ENCODE assay signal across 8 cellular contexts in the genomic region with DNA sequence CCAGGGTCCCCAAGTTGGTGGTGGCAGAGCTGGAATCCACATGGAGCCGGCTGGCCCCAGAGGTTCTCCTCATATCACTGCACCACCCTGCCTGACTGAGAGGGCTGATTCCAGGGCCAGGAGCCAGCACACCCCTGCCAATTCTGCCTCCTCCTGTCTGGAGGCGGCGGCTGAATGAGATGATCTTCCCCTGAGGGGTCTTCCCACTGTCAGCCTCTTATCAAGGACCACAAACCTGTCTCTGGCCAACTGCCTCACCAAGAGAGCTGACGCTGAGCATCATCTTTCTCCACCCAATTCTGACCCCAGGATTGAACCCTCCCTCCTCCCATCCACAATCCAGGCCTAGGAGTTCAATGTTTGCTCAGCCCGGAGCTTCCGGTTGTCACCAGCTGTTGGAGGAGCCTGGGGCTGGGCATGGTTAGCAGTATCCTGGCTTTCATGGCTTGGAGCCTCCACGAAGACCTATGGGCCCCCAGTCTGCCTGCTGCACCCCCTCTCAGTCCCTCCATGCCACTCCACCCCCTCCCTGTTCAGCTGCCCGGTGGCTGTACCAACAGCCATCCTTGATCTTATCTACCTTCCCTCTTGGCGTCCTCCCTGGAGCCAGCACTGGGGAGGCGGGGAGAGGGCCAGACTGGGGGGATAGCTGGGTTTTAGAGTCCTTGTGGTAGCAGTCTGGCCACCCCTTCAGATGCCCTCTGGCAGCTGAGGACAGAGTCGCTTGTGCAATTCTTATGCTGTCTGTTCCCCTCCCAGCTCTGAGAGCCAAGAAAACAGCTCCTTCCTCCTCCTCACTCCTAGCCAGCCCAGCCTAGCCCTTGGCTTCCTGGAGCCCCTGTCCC. TPM values are rescaled to one million over a fixed set of nuclear protein-coding genes. Genes with fewer than 3 reads are reported as not detected.
DNase-seq lines count a peak whose midpoint lies in the region; ATAC-seq and TF ChIP-seq lines count a peak whose summit lies in the region.

No MANE protein-coding gene starts in this region.

- intact Hi-C loops in uterus (cut with DNase I; ENCODE audit: low total_unique reads) = no loop called here

- H3K36me3 Mint-ChIP-seq in activated naive CD4-positive, alpha-beta T cell treated with anti-CD3 and anti-CD28 coated beads, Interleukin-2, amount 50 U/mL, for 72 hours = no peaks in the 10 kb centered on the region

- ATAC-seq in activated naive CD4-positive, alpha-beta T cell treated with anti-CD3 and anti-CD28 coated beads, Interleukin-2, amount 50 U/mL, for 72 hours = no peak
- ATAC-seq in GM18858 (IDR thresholded peaks at IDR 0.05; ENCODE audit: unreplicated experiment) = no peak

- H3K4me3 ChIP-seq in uterus = no peak overlapping the region

- DNase-seq in activated naive CD4-positive, alpha-beta T cell treated with anti-CD3 and anti-CD28 coated beads, Interleukin-2, amount 50 U/mL, for 72 hours (ENCODE audit: low spot score in 2 of 2) = no peak
- no peak for DNase-seq in activated naive CD4-positive, alpha-beta T cell treated with anti-CD3 and anti-CD28 coated beads, Interleukin-2, amount 50 U/mL, for 16 hours
- DNase-seq in left kidney (ENCODE audit: low read depth, low spot score) (peak; percentile 64), uterus (no peak), COLO829 (ENCODE audit: low spot score) (no peak), GF-D8 (lab: John Stamatoyannopoulos, UW) (no peak)

- H3K27me3 ChIP-seq in uterus = no peaks in the 10 kb centered on the region

- H3K9me3 ChIP-seq in uterus = no peaks in the 10 kb centered on the region

- no peak for TF ChIP-seq CTCF in VCaP (conservative IDR thresholded peaks at IDR 0.05)
- TF ChIP-seq CTCF in uterus (IDR thresholded peaks at IDR 0.05) = no peak

- no peak for TF ChIP-seq POLR2A in uterus (IDR thresholded peaks at IDR 0.05)

- H3K36me3 ChIP-seq in uterus = no peaks in the 10 kb centered on the region

- H3K4me1 ChIP-seq in uterus = peaks cover 0 to 3% of the 10 kb centered on the region in 2 donors

- H3K9me3 Mint-ChIP-seq in activated naive CD4-positive, alpha-beta T cell treated with anti-CD3 and anti-CD28 coated beads, Interleukin-2, amount 50 U/mL, for 72 hours = peaks cover 0 to 3% of the 10 kb centered on the region in 2 donors

- H3K27ac Mint-ChIP-seq in activated naive CD4-positive, alpha-beta T cell treated with anti-CD3 and anti-CD28 coated beads, Interleukin-2, amount 50 U/mL, for 72 hours = peak overlapping the region; percentile 76 to 84

- H3K27ac ChIP-seq in VCaP (peak overlapping the region; percentile 59), uterus (peak overlapping the region; percentile 37 to 72)

RNA-seq across cellular contexts. Expression of a gene that starts 25.6 kb away (rescaled TPM):
- total RNA-seq in activated naive CD4-positive, alpha-beta T cell treated with anti-CD3 and anti-CD28 coated beads, Interleukin-2, amount 50 U/mL, for 72 hours = not detected
- 1 to 10 TPM; 1.2 to 4.5 (median 2.6) TPM for total RNA-seq in uterus

RNA-seq across cellular contexts. Expression of a gene that starts 47.5 kb away (rescaled TPM):
- 10 to 100 TPM in 1 of 2 donors, 1 to 10 TPM in 1; 9.2 to 25.6 TPM for total RNA-seq in activated naive CD4-positive, alpha-beta T cell treated with anti-CD3 and anti-CD28 coated beads, Interleukin-2, amount 50 U/mL, for 72 hours
- 10 to 100 TPM; 15.0 to 58.0 (median 31.3) TPM for total RNA-seq in uterus

RNA-seq across cellular contexts. Expression of a gene that starts 59.1 kb away (rescaled TPM):
- total RNA-seq in activated naive CD4-positive, alpha-beta T cell treated with anti-CD3 and anti-CD28 coated beads, Interleukin-2, amount 50 U/mL, for 72 hours = 100 to 1,000 TPM; 128 to 145 TPM
- 100 to 1,000 TPM in 3 of 4 donors, 10 to 100 TPM in 1; 98.1 to 221 (median 163) TPM for total RNA-seq in uterus
